Comparison of ENCODE assay signal across 8 cellular contexts in the genomic region with DNA sequence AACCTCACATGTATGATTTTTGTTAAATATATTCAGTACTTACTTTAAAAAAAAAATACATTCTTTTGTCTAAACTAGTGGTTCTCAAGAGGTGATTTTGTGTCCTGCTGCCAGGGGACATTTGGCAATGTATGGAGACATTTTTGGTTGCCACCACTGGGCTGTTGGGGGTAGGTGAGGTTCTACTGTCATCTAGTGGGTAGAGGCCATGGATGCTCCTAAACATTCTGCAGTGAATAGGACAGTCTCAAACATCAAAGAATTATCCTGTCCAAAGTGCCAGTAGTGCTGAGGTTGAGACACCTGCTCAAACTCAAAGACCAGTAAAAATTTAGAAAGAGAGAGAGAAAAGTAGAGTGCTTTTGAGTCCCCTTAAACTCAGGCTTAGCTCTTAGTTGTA. TPM values are rescaled to one million over a fixed set of nuclear protein-coding genes. Genes with fewer than 3 reads are reported as not detected.
A peak's percentile ranks its signal among the peaks of the same experiment; 100 is the strongest.
DNase-seq lines count a peak whose midpoint lies in the region; ATAC-seq and TF ChIP-seq lines count a peak whose summit lies in the region.

No MANE protein-coding gene starts in this region.

- no peaks in the 10 kb centered on the region for H3K9me3 ChIP-seq in SU-DHL-6 (ENCODE audit: insufficient read depth, low read length)

- H3K4me3 Mint-ChIP-seq in type B pancreatic cell = no peak overlapping the region
- H3K4me3 Mint-ChIP-seq in activated T-helper 2 cell treated with anti-CD3 and anti-CD28 coated beads, Interferon-gamma antibody, Interleukin-2, Interleukin-4, amounts not matched to agents 10 μg/mL and 5 μg/mL and 100 μg/mL, durations not matched to agents 14 hours and 24 hours and 36 hours (ENCODE audit: low read depth) = no peak overlapping the region

- no peak overlapping the region for H2AFZ ChIP-seq in SU-DHL-6 (ENCODE audit: low read depth, low read length, severe bottlenecking)

- H3K4me3 ChIP-seq in BJ (ENCODE audit: low read depth, low read length) (no peak overlapping the region), SU-DHL-6 (ENCODE audit: insufficient read depth, low read length, poor library complexity, severe bottlenecking) (no peak overlapping the region)

- TF ChIP-seq CTCF in BJ (IDR thresholded peaks at IDR 0.05; ENCODE audit: insufficient read depth, low read depth, low read length) = peak; percentile 52
- peak; percentile 13 for TF ChIP-seq CTCF in SU-DHL-6 (IDR thresholded peaks at IDR 0.05; ENCODE audit: insufficient read depth, low read length, poor library complexity, severe bottlenecking)
- TF ChIP-seq CTCF in type B pancreatic cell (conservative IDR thresholded peaks at IDR 0.05) = peak; percentile 54

- peak; percentile 53 for ATAC-seq in GM18868 (IDR thresholded peaks at IDR 0.05; ENCODE audit: unreplicated experiment)
- no peak for ATAC-seq in GM21825 (IDR thresholded peaks at IDR 0.05; ENCODE audit: unreplicated experiment)

- POLR2A ChIA-PET in BJ (lab: Charles Lee) = no interaction called here

- no peak overlapping the region for H3K4me2 ChIP-seq in SU-DHL-6 (ENCODE audit: low read depth, low read length, poor library complexity, severe bottlenecking)

- intact Hi-C loops in activated T-helper 2 cell treated with anti-CD3 and anti-CD28 coated beads, Interferon-gamma antibody, Interleukin-2, Interleukin-4, amounts not matched to agents 10 μg/mL and 5 μg/mL and 100 μg/mL, durations not matched to agents 14 hours and 24 hours and 36 hours (cut with micrococcal nuclease) = no loop called here

- CTCF ChIA-PET in BJ (lab: Yijun Ruan, JAX) = interaction anchor here (9.5 kb wide), 1 partner anchor 190 kb away, joined by 135 read pairs; no protein-coding TSS in a partner anchor

- H3K9me2 ChIP-seq in SU-DHL-6 (replicated peaks; ENCODE audit: insufficient read depth, low read length) = no peaks in the 10 kb centered on the region

- no peaks in the 10 kb centered on the region for H3K36me3 Mint-ChIP-seq in type B pancreatic cell
- H3K36me3 Mint-ChIP-seq in activated T-helper 2 cell treated with anti-CD3 and anti-CD28 coated beads, Interferon-gamma antibody, Interleukin-2, Interleukin-4, amounts not matched to agents 10 μg/mL and 5 μg/mL and 100 μg/mL, durations not matched to agents 14 hours and 24 hours and 36 hours (ENCODE audit: low read depth) = no peaks in the 10 kb centered on the region

- no peaks in the 10 kb centered on the region for H3F3A ChIP-seq in SU-DHL-6 (ENCODE audit: insufficient read depth)

- H3K27ac ChIP-seq in SU-DHL-6 (ENCODE audit: low read depth, low read length) = no peak overlapping the region

- H3K4me1 Mint-ChIP-seq in type B pancreatic cell (ENCODE audit: unreplicated experiment) = peaks cover 33% of the 10 kb centered on the region
- H3K4me1 Mint-ChIP-seq in activated T-helper 2 cell treated with anti-CD3 and anti-CD28 coated beads, Interferon-gamma antibody, Interleukin-2, Interleukin-4, amounts not matched to agents 10 μg/mL and 5 μg/mL and 100 μg/mL, durations not matched to agents 14 hours and 24 hours and 36 hours (ENCODE audit: low read depth) = no peaks in the 10 kb centered on the region

- H4K20me1 ChIP-seq in SU-DHL-6 (ENCODE audit: low read depth, low read length) = no peaks in the 10 kb centered on the region

- H3K9ac ChIP-seq in SU-DHL-6 (ENCODE audit: low read length) = no peak overlapping the region

- no peaks in the 10 kb centered on the region for H3K27me3 Mint-ChIP-seq in type B pancreatic cell
- peaks cover 20% of the 10 kb centered on the region for H3K27me3 Mint-ChIP-seq in activated T-helper 2 cell treated with anti-CD3 and anti-CD28 coated beads, Interferon-gamma antibody, Interleukin-2, Interleukin-4, amounts not matched to agents 10 μg/mL and 5 μg/mL and 100 μg/mL, durations not matched to agents 14 hours and 24 hours and 36 hours (ENCODE audit: low read depth)

- H3K9me3 Mint-ChIP-seq in type B pancreatic cell = peaks cover 9% of the 10 kb centered on the region
- peaks cover 10% of the 10 kb centered on the region for H3K9me3 Mint-ChIP-seq in activated T-helper 2 cell treated with anti-CD3 and anti-CD28 coated beads, Interferon-gamma antibody, Interleukin-2, Interleukin-4, amounts not matched to agents 10 μg/mL and 5 μg/mL and 100 μg/mL, durations not matched to agents 14 hours and 24 hours and 36 hours

- H3K36me3 ChIP-seq in BJ (ENCODE audit: control insufficient read depth, insufficient read depth, low read length) (no peaks in the 10 kb centered on the region), SU-DHL-6 (ENCODE audit: low read length) (no peaks in the 10 kb centered on the region)

- H3K27ac Mint-ChIP-seq in type B pancreatic cell = no peak overlapping the region
- H3K27ac Mint-ChIP-seq in activated T-helper 2 cell treated with anti-CD3 and anti-CD28 coated beads, Interferon-gamma antibody, Interleukin-2, Interleukin-4, amounts not matched to agents 10 μg/mL and 5 μg/mL and 100 μg/mL, durations not matched to agents 14 hours and 24 hours and 36 hours = no peak overlapping the region

- no peaks in the 10 kb centered on the region for H3K79me2 ChIP-seq in SU-DHL-6 (ENCODE audit: insufficient read depth, low read length)

- H3K27me3 ChIP-seq in BJ (ENCODE audit: control insufficient read depth, insufficient read depth, low read length) (peaks cover 2% of the 10 kb centered on the region; the same call in 1 of the 2 replicates), SU-DHL-6 (ENCODE audit: low read length) (no peaks in the 10 kb centered on the region)

- no peak for DNase-seq in BJ (ENCODE audit: low read depth)
- DNase-seq in globus pallidus (ENCODE audit: low spot score) = peak; percentile 13
- no peak for DNase-seq in type B pancreatic cell (ENCODE audit: extremely low spot score, unreplicated experiment)
- no peak for DNase-seq in NCI-H82 (lab: John Stamatoyannopoulos, UW)
- no peak for DNase-seq in activated T-helper 2 cell treated with anti-CD3 and anti-CD28 coated beads, Interferon-gamma antibody, Interleukin-2, Interleukin-4, amounts not matched to agents 10 μg/mL and 5 μg/mL and 100 μg/mL, durations not matched to agents 14 hours and 24 hours and 36 hours (ENCODE audit: low spot score)

RNA-seq across cellular contexts. Expression of gene PGM2, which starts 32.9 kb away (rescaled TPM):
- 17.0 and 37.9 TPM in 2 replicates for polyA plus RNA-seq in BJ (2011; rRNA removed)
- 9.3 and 11.7 TPM in 2 replicates for polyA minus RNA-seq in BJ (2011; rRNA and poly(A)+ RNA removed)
- total RNA-seq in type B pancreatic cell (ENCODE audit: low replicate concordance) = 37.6 and 51.4 TPM in 2 replicates
- 49.3 and 52.5 TPM in 2 replicates for total RNA-seq in activated T-helper 2 cell treated with anti-CD3 and anti-CD28 coated beads, Interferon-gamma antibody, Interleukin-2, Interleukin-4, amounts not matched to agents 10 μg/mL and 5 μg/mL and 100 μg/mL, durations not matched to agents 14 hours and 24 hours and 36 hours
